ENCODE assay signal across 8 cellular contexts in the genomic region with DNA sequence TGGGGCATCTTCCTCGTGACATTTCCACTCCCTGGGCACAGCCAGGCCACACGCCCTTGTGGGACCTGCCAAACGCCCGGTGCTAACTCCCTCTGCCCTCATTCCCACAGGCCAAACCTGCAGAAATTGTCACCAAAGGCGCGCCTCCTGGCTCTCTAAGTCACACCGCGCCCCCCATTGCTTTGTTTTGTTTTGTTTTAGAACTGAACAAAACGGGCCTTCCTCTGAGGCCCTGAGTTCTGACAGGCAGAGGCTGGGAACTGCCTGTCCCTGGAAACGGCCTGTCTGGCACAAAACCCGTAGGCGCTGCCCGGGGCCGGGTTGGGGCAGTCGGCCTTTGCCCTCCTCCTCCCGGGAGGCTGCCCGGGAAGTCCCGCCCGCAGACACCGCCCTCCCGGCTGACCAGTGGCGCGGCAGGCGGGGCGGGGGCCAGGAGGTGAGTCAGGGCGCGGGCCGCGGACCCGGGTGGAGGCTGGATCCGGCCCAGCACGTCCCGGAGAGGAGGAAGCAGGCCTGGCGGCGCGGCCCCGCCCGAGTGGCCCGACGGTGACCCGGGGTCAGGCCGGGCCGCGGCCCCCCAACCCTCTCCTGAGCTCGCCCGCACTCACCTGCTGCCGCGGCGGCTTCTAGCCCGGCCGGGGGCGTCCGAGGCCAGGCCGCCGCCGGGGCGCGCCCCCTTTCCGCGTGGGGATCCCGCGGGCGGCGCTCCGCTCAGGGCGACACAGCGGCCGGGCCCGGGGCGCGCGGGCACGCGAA. TPM values are rescaled to one million over a fixed set of nuclear protein-coding genes. Genes with fewer than 3 reads are reported as not detected.
DNase-seq lines count a peak whose midpoint lies in the region; ATAC-seq and TF ChIP-seq lines count a peak whose summit lies in the region.

No MANE protein-coding gene starts in this region.

- peak overlapping the region; percentile 90 to 96 (median 95) for H3K4me3 Mint-ChIP-seq in brain

- H3K9ac ChIP-seq in BLaER1 treated with 17β-estradiol and CSF1 and Interleukin-3, amounts not matched to agents 10 nM and 100 nM = peak overlapping the region; percentile 94 to 98 (median 97)

- peak overlapping the region; percentile 89 to 99 (median 98) for H3K27ac ChIP-seq in BLaER1 treated with 17β-estradiol and CSF1 and Interleukin-3, amounts not matched to agents 10 nM and 100 nM

- DNase-seq in GM19238 (ENCODE audit: insufficient read length, low spot score) = peak; percentile 66
- DNase-seq in T-helper 1 cell = peak; percentile 28 to 57 (median 41)
- DNase-seq in hippocampal formation (lab: John Stamatoyannopoulos, UW) = peak; percentile 72 to 83
- peak; percentile 27 for DNase-seq in pulmonary artery endothelial cell (ENCODE audit: low read depth, low spot score)
- no peak for DNase-seq in NCI-H187 (lab: John Stamatoyannopoulos, UW)

- peaks cover 63% of the 10 kb centered on the region for H3K4me1 Mint-ChIP-seq in brain

- no peak for TF ChIP-seq CTCF in brain (conservative IDR thresholded peaks at IDR 0.05)

- peak overlapping the region; percentile 79 to 97 (median 96) for H3K27ac Mint-ChIP-seq in brain

- ATAC-seq in HG03442 (IDR thresholded peaks at IDR 0.05; ENCODE audit: unreplicated experiment) = peak; percentile 35

- H3K27me3 Mint-ChIP-seq in brain = peaks cover 4% of the 10 kb centered on the region

- H3K36me3 ChIP-seq in BLaER1 treated with 17β-estradiol and CSF1 and Interleukin-3, amounts not matched to agents 10 nM and 100 nM = peaks cover 12 to 35% (median 29%) of the 10 kb centered on the region in 11 experiments

- H3K36me3 Mint-ChIP-seq in brain = peaks cover 27% of the 10 kb centered on the region

- H3K9me3 Mint-ChIP-seq in brain = no peaks in the 10 kb centered on the region

- peak overlapping the region; percentile 69 to 99 (median 94) for H3K4me3 ChIP-seq in BLaER1 treated with 17β-estradiol and CSF1 and Interleukin-3, amounts not matched to agents 10 nM and 100 nM

- H3K4me1 ChIP-seq in BLaER1 treated with 17β-estradiol and CSF1 and Interleukin-3, amounts not matched to agents 10 nM and 100 nM = peaks cover 75 to 83% (median 78%) of the 10 kb centered on the region in 10 experiments

- peak overlapping the region; percentile 86 to 100 (median 98) for H3K4me2 ChIP-seq in BLaER1 treated with 17β-estradiol and CSF1 and Interleukin-3, amounts not matched to agents 10 nM and 100 nM

- H3K9me3 ChIP-seq in BLaER1 treated with 17β-estradiol and CSF1 and Interleukin-3, amounts not matched to agents 10 nM and 100 nM (replicated peaks in 1 of 11) = no peaks in the 10 kb centered on the region

- H4K20me1 ChIP-seq in BLaER1 treated with 17β-estradiol and CSF1 and Interleukin-3, amounts not matched to agents 10 nM and 100 nM = peaks cover 9 to 47% (median 23%) of the 10 kb centered on the region in 11 experiments; a peak in 20 of 22 replicates

- no peaks in the 10 kb centered on the region for H3K27me3 ChIP-seq in BLaER1 treated with 17β-estradiol and CSF1 and Interleukin-3, amounts not matched to agents 10 nM and 100 nM

RNA-seq across cellular contexts. Expression of a gene that starts 0.5 kb away (rescaled TPM):
- 251 TPM for polyA plus RNA-seq in brain (ENCODE audit: insufficient read depth, low read depth, low replicate concordance)
- total RNA-seq in pulmonary artery endothelial cell = 119 and 138 TPM in 2 replicates

RNA-seq across cellular contexts. Expression of a gene that starts 38.6 kb away (rescaled TPM):
- 61.4 TPM for polyA plus RNA-seq in brain (ENCODE audit: insufficient read depth, low read depth, low replicate concordance)
- 15.2 and 17.9 TPM in 2 replicates for total RNA-seq in pulmonary artery endothelial cell

RNA-seq across cellular contexts. Expression of a gene that starts 49.6 kb away (rescaled TPM):
- polyA plus RNA-seq in brain (ENCODE audit: insufficient read depth, low read depth, low replicate concordance) = 80.4 TPM
- total RNA-seq in pulmonary artery endothelial cell = 26.4 and 33.3 TPM in 2 replicates

RNA-seq across cellular contexts. Expression of a gene that starts 54.6 kb away (rescaled TPM):
- 45.7 TPM for polyA plus RNA-seq in brain (ENCODE audit: insufficient read depth, low read depth, low replicate concordance)
- 85.1 and 95.2 TPM in 2 replicates for total RNA-seq in pulmonary artery endothelial cell

Comparison
In these comparisons a context has a peak if more than half of its experiments do, and no peak if none do; other contexts are left out.
1. DNase-seq: peak in GM19238 (single experiment), T-helper 1 cell (5 of 5), hippocampal formation (2 of 2) and pulmonary artery endothelial cell (single experiment); none in NCI-H187 (0 of 2).